Comparison of ENCODE assay signal across 18 cellular contexts in genomic region chr9:137319976-137320551, GRCh38. TPM values are rescaled to one million over a fixed set of nuclear protein-coding genes. Genes with fewer than 3 reads are reported as not detected.
A peak's percentile ranks its signal among the peaks of the same experiment; 100 is the strongest.
DNase-seq lines count a peak whose midpoint lies in the region; ATAC-seq, FAIRE-seq and TF ChIP-seq lines count a peak whose summit lies in the region.
"Had no signal": no experiment of that assay in that cellular context is flagged by ENCODE, and none has a peak within 500 bp of the region (broad histone marks: within the 10 kb centered on the region; RNA-seq: fewer than 3 reads in every experiment).

No MANE protein-coding gene starts in this region.

- intact Hi-C loops in Right ventricle myocardium inferior (cut with DNase I), result no loop called here
- intact Hi-C loops in cardiac septum (cut with DNase I), result no loop called here

- DNase-seq in Right ventricle myocardium inferior (ENCODE audit: missing footprints) (peak; percentile 69), cardiac septum (ENCODE audit: low spot score) (no peak), RWPE2 (ENCODE audit: low spot score) (no peak), left lobe of liver (ENCODE audit: low spot score) (peak; percentile 46), urothelium cell line (ENCODE audit: low spot score) (peak; percentile 3), NOMO-1 treated with DMSO at 0.1 percent for 48 hours (lab: John Stamatoyannopoulos, UW; ENCODE audit: unreplicated experiment) (no peak), ACHN (no peak)
- DNase-seq: activated CD4-positive, alpha-beta T cell treated with anti-CD3 and anti-CD28 coated beads, Interleukin-2, amount 50 U/mL, for 48 hours; foreskin keratinocyte; HFFc6; IMR-90; NCI-H1048; NCI-H2107 had no signal

- no peak overlapping the region for H3K27ac ChIP-seq in RWPE2 (ENCODE audit: poor library complexity, severe bottlenecking)
- H3K27ac ChIP-seq: foreskin keratinocyte had no signal

- H3K36me3 ChIP-seq in RWPE2 (ENCODE audit: low read depth), result no peaks in the 10 kb centered on the region
- H3K36me3 ChIP-seq: Peyer's patch had no signal

- no peaks in the 10 kb centered on the region for H3K9me3 ChIP-seq in RWPE2 (ENCODE audit: severe bottlenecking)
- H3K9me3 ChIP-seq: Peyer's patch, psoas muscle had no signal

- no peak for TF ChIP-seq CTCF in RWPE2 (IDR thresholded peaks at IDR 0.05; ENCODE audit: poor library complexity, severe bottlenecking)

- peaks cover 4% of the 10 kb centered on the region for H3K27me3 ChIP-seq in RWPE2 (ENCODE audit: insufficient read depth, poor library complexity, severe bottlenecking)
- H3K27me3 ChIP-seq: Peyer's patch had no signal

- no peak for FAIRE-seq in urothelium cell line (lab: Jason Lieb, UNC)
- FAIRE-seq: GM18507, GM19239 had no signal

- no peaks in the 10 kb centered on the region for H3K4me1 ChIP-seq in RWPE2 (ENCODE audit: insufficient read depth, poor library complexity, severe bottlenecking)
- H3K4me1 ChIP-seq: foreskin keratinocyte had no signal

- no peak for ATAC-seq in Right ventricle myocardium inferior
- ATAC-seq in RWPE2 (ENCODE audit: low read depth), result peak; percentile 3; the same call in 1 of the 3 replicates
- ATAC-seq in left lobe of liver, result no peak
- ATAC-seq in GM21360 (IDR thresholded peaks at IDR 0.05; ENCODE audit: unreplicated experiment), result no peak
- ATAC-seq: foreskin keratinocyte had no signal

- no peak overlapping the region for H3K4me3 ChIP-seq in RWPE2 (ENCODE audit: severe bottlenecking)
- H3K4me3 ChIP-seq: psoas muscle had no signal

- in situ Hi-C loops in ACHN (cut with HindIII; ENCODE audit: low pct_ligation_motif_present, low pct_unique_long_range_greater_than_20kb, low sequenced_read_pairs), result no loop called here

RNA-seq across cellular contexts. Expression of gene NRARP, which starts 18.0 kb away (rescaled TPM):
- total RNA-seq in Right ventricle myocardium inferior (4.7 TPM), cardiac septum (11.7 TPM), left lobe of liver (1.3 TPM)
- total RNA-seq: IMR-90 had no signal

RNA-seq across cellular contexts. Expression of gene TOR4A, which starts 42.5 kb away (rescaled TPM):
- total RNA-seq in Right ventricle myocardium inferior (16.5 TPM), cardiac septum (13.9 TPM), left lobe of liver (3.6 TPM)

Comparison
In these comparisons a context has a peak if more than half of its experiments do, and no peak if none do; other contexts are left out.
1. DNase-seq: peak in Right ventricle myocardium inferior (single experiment), left lobe of liver (single experiment) and urothelium cell line (single experiment); none in cardiac septum (single experiment), RWPE2 (single experiment), NOMO-1 treated with DMSO at 0.1 percent for 48 hours (single experiment) and ACHN (single experiment).